8 cellular contexts compared by ENCODE assay signal in genomic region chr10:70403483-70404035, GRCh38. TPM values are rescaled to one million over a fixed set of nuclear protein-coding genes. Genes with fewer than 3 reads are reported as not detected.
DNase-seq lines count a peak whose midpoint lies in the region; ATAC-seq and TF ChIP-seq lines count a peak whose summit lies in the region.

No MANE protein-coding gene starts in this region.

- no peaks in the 10 kb centered on the region for H3K27me3 Mint-ChIP-seq in Caco-2 (ENCODE audit: insufficient read depth, unreplicated experiment)
- H3K27me3 Mint-ChIP-seq in activated naive CD8-positive, alpha-beta T cell treated with anti-CD3 and anti-CD28 coated beads, Interleukin-2, amount 50 U/mL, for 24 hours, result no peaks in the 10 kb centered on the region

- H3K9me3 Mint-ChIP-seq in Caco-2 (ENCODE audit: unreplicated experiment), result no peaks in the 10 kb centered on the region
- no peaks in the 10 kb centered on the region for H3K9me3 Mint-ChIP-seq in activated naive CD8-positive, alpha-beta T cell treated with anti-CD3 and anti-CD28 coated beads, Interleukin-2, amount 50 U/mL, for 24 hours

- H3K4me1 ChIP-seq in Caco-2 (peaks cover 15% of the 10 kb centered on the region), muscle layer of colon (ENCODE audit: insufficient read depth, low read length) (peaks cover 18% of the 10 kb centered on the region)

- peaks cover 38% of the 10 kb centered on the region for H3K36me3 Mint-ChIP-seq in Caco-2 (ENCODE audit: insufficient read depth, unreplicated experiment)
- peaks cover 6% of the 10 kb centered on the region for H3K36me3 Mint-ChIP-seq in activated naive CD8-positive, alpha-beta T cell treated with anti-CD3 and anti-CD28 coated beads, Interleukin-2, amount 50 U/mL, for 24 hours (ENCODE audit: low read depth)

- peak overlapping the region; percentile 91 for H3K27ac Mint-ChIP-seq in Caco-2 (ENCODE audit: unreplicated experiment)
- peak overlapping the region; percentile 60 for H3K27ac Mint-ChIP-seq in activated naive CD8-positive, alpha-beta T cell treated with anti-CD3 and anti-CD28 coated beads, Interleukin-2, amount 50 U/mL, for 24 hours

- no peaks in the 10 kb centered on the region for H3K27me3 ChIP-seq in Caco-2 (replicated peaks; ENCODE audit: control insufficient read depth, insufficient read depth, low read length)
- H3K27me3 ChIP-seq in muscle layer of colon (ENCODE audit: control insufficient read depth in 1 of 2, insufficient read depth in 2 of 2, low read length in 2 of 2), result no peaks in the 10 kb centered on the region
- no peaks in the 10 kb centered on the region for H3K27me3 ChIP-seq in H7 (ENCODE audit: control insufficient read depth, insufficient read depth, low read length)

- H3K9ac ChIP-seq in muscle layer of colon (ENCODE audit: low read length), result peak overlapping the region; percentile 8

- intact Hi-C loops in Caco-2 (cut with micrococcal nuclease; ENCODE audit: unreplicated experiment), result loop anchor here (1.0 kb wide), 1 partner anchor 43 kb away; no protein-coding TSS in a partner anchor
- intact Hi-C loops in posterior cingulate gyrus (cut with DNase I), result loop anchor here (1.0 kb wide), 1 partner anchor 21 kb away; the partner anchor contains the start of gene LRRC20

- DNase-seq in Caco-2 (no peak), HFF-Myc (ENCODE audit: extremely low read depth, low read depth) (no peak), posterior cingulate gyrus (no peak), H7 (no peak)
- no peak for DNase-seq in activated naive CD8-positive, alpha-beta T cell treated with anti-CD3 and anti-CD28 coated beads, Interleukin-2, amount 50 U/mL, for 24 hours

- H3K36me3 ChIP-seq in Caco-2 (ENCODE audit: control insufficient read depth, insufficient read depth, low read length) (peaks cover 2% of the 10 kb centered on the region; the same call in 1 of the 2 replicates), muscle layer of colon (ENCODE audit: insufficient read depth, low read length) (no peaks in the 10 kb centered on the region), H7 (replicated peaks; ENCODE audit: control insufficient read depth, insufficient read depth, low read length) (no peaks in the 10 kb centered on the region; the same call in 1 of the 2 replicates)

- CTCF ChIA-PET in Caco-2 (lab: Charles Lee), result interaction anchor here (0.7 to 3.1 kb wide), 17 partner anchors 9 to 258 kb away, joined by 3 to 31 read pairs (median 5); partner anchors contain the start of gene TYSND1

- no peak for ATAC-seq in activated naive CD8-positive, alpha-beta T cell treated with anti-CD3 and anti-CD28 coated beads, Interleukin-2, amount 50 U/mL, for 24 hours
- ATAC-seq in HG03135 (IDR thresholded peaks at IDR 0.05; ENCODE audit: unreplicated experiment) (no peak), HG03520 (IDR thresholded peaks at IDR 0.05; ENCODE audit: unreplicated experiment) (no peak)

- TF ChIP-seq CTCF in Caco-2 (IDR thresholded peaks at IDR 0.05; ENCODE audit: insufficient read depth in 1 of 2, low read depth in 1 of 2, low read length in 1 of 2, severe bottlenecking in 1 of 2, unreplicated experiment in 1 of 2) (no peak), HFF-Myc (IDR thresholded peaks at IDR 0.05; ENCODE audit: low read depth, low read length, missing control alignments) (no peak)

- no peaks in the 10 kb centered on the region for H3K9me3 ChIP-seq in Caco-2
- H3K9me3 ChIP-seq in muscle layer of colon (ENCODE audit: low read length), result no peaks in the 10 kb centered on the region

- peak overlapping the region; percentile 95 for H3K4me3 Mint-ChIP-seq in Caco-2 (ENCODE audit: unreplicated experiment)
- peak overlapping the region; percentile 96 for H3K4me3 Mint-ChIP-seq in activated naive CD8-positive, alpha-beta T cell treated with anti-CD3 and anti-CD28 coated beads, Interleukin-2, amount 50 U/mL, for 24 hours

- peak overlapping the region; percentile 99 for H3K4me3 ChIP-seq in Caco-2 (ENCODE audit: low read depth, low read length)
- peak overlapping the region; percentile 95 for H3K4me3 ChIP-seq in HFF-Myc (replicated peaks; ENCODE audit: low read depth, low read length)
- peak overlapping the region in 1 of 2 donors; percentile 25 for H3K4me3 ChIP-seq in muscle layer of colon (ENCODE audit: low read depth in 1 of 2, low read length in 2 of 2)
- H3K4me3 ChIP-seq in H7 (ENCODE audit: insufficient read depth, low read depth, low read length), result no peak overlapping the region

- POLR2A ChIA-PET in Caco-2 (lab: Charles Lee), result interaction anchor here (0.6 to 3.2 kb wide), 25 partner anchors 12 to 1513 kb away, joined by 3 to 39 read pairs (median 4); partner anchors contain the start of genes LRRC20, PPA1, SAR1A and TYSND1

- H3K4me1 Mint-ChIP-seq in Caco-2 (ENCODE audit: low read depth, unreplicated experiment), result peaks cover 41% of the 10 kb centered on the region
- peaks cover 44% of the 10 kb centered on the region for H3K4me1 Mint-ChIP-seq in activated naive CD8-positive, alpha-beta T cell treated with anti-CD3 and anti-CD28 coated beads, Interleukin-2, amount 50 U/mL, for 24 hours

- peak overlapping the region; percentile 100 for H3K27ac ChIP-seq in muscle layer of colon (ENCODE audit: low read depth, low read length)

- TSS peak; percentile 56 for BruUV-seq in Caco-2 (replicated peaks; lab: Mats Ljungman, UMichigan)

RNA-seq across cellular contexts. Expression of gene EIF4EBP2, which starts 0.4 kb away (rescaled TPM):
- 166 and 168 TPM in 2 replicates for total RNA-seq in Caco-2 (2022)
- 68.6 and 78.0 TPM in 2 replicates for total RNA-seq in H7 (2014; rRNA removed; shearing (Covaris generic))

RNA-seq across cellular contexts. Expression of gene LRRC20, which starts 21.1 kb away (rescaled TPM):
- 27.1 and 28.1 TPM in 2 replicates for total RNA-seq in Caco-2 (2022)
- total RNA-seq in H7 (2014; rRNA removed; shearing (Covaris generic)), result 26.6 and 27.8 TPM in 2 replicates

RNA-seq across cellular contexts. Expression of gene NODAL, which starts 37.9 kb away (rescaled TPM):
- 0.59 and 1.3 TPM in 2 replicates for total RNA-seq in Caco-2 (2022)
- total RNA-seq in H7 (2014; rRNA removed; shearing (Covaris generic)), result 151 and 252 TPM in 2 replicates

Comparison
In these comparisons a context has a peak if more than half of its experiments do, and no peak if none do; other contexts are left out.
1. RNA of gene NODAL, which starts 37.9 kb away (total RNA-seq): 151 to 252 TPM in H7; 0.59 to 1.3 TPM in Caco-2; every median in the first group is over 10 times any median in the second.